Comparison of ENCODE assay signal across 10 cellular contexts in the genomic region with DNA sequence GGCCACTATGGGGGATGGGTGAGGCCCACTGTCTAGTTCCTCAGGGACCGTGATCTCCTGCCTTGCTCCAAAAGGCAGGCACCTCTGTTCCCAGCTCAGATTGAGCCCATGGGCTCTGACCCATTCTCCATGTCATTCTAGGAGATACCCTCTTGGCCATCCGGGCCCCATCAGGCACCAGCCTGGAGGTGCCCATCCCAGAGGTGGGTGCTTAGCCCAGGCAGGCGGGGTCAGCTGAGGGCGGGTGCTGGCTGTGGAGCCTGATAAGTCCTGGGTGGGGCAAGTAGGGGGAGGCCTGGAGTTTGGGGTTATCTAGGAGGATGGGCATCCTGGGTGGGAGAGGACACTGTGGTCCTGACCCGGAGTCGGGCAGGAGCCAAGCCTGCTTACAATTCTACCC. TPM values are rescaled to one million over a fixed set of nuclear protein-coding genes. Genes with fewer than 3 reads are reported as not detected.
DNase-seq lines count a peak whose midpoint lies in the region; ATAC-seq and TF ChIP-seq lines count a peak whose summit lies in the region.
"Had no signal": no experiment of that assay in that cellular context is flagged by ENCODE, and none has a peak within 500 bp of the region (broad histone marks: within the 10 kb centered on the region; RNA-seq: fewer than 3 reads in every experiment).

No MANE protein-coding gene starts in this region.

- peaks cover 23 to 35% of the 10 kb centered on the region in 2 experiments for H3K4me1 Mint-ChIP-seq in H9
- H3K4me1 Mint-ChIP-seq in activated CD4-positive, alpha-beta memory T cell treated with anti-CD3 and anti-CD28 coated beads for 36 hours (ENCODE audit: low read depth) = peaks cover 39% of the 10 kb centered on the region
- H3K4me1 Mint-ChIP-seq in naive thymus-derived CD4-positive, alpha-beta T cell = peaks cover 22 to 55% (median 46%) of the 10 kb centered on the region in 7 donors

- H3K23ac ChIP-seq in H9 (ENCODE audit: insufficient read length, low read depth, low read length) = no peak overlapping the region

- TF ChIP-seq CTCF in H9 (conservative IDR thresholded peaks at IDR 0.05) = no peak
- no peak for TF ChIP-seq CTCF in heart right ventricle (IDR thresholded peaks at IDR 0.05)

- H3K4me3 ChIP-seq in naive thymus-derived CD4-positive, alpha-beta T cell (ENCODE audit: low read length) = no peak overlapping the region
- H3K4me3 ChIP-seq in heart right ventricle = no peak overlapping the region

- no peaks in the 10 kb centered on the region; a peak in 1 of 5 replicates for H3K9me3 Mint-ChIP-seq in H9
- H3K9me3 Mint-ChIP-seq in activated CD4-positive, alpha-beta memory T cell treated with anti-CD3 and anti-CD28 coated beads for 36 hours = no peaks in the 10 kb centered on the region
- no peaks in the 10 kb centered on the region for H3K9me3 Mint-ChIP-seq in naive thymus-derived CD4-positive, alpha-beta T cell

- no peak overlapping the region for H3K9ac ChIP-seq in H9 (ENCODE audit: extremely low read depth, insufficient read length, low read length)

- no peak overlapping the region for H2BK5ac ChIP-seq in H9 (ENCODE audit: insufficient read length, low read length)

- H3K27me3 ChIP-seq in H9 (ENCODE audit: insufficient read depth, low read length) = no peaks in the 10 kb centered on the region; the same call in 1 of the 2 replicates
- H3K27me3 ChIP-seq in naive thymus-derived CD4-positive, alpha-beta T cell (ENCODE audit: control insufficient read depth in 2 of 2, insufficient read depth in 2 of 2, low read length in 2 of 2) = no peaks in the 10 kb centered on the region
- no peaks in the 10 kb centered on the region for H3K27me3 ChIP-seq in heart right ventricle

- no peaks in the 10 kb centered on the region for H3K4me1 ChIP-seq in H9 (ENCODE audit: insufficient read depth, low read length)
- H3K4me1 ChIP-seq in naive thymus-derived CD4-positive, alpha-beta T cell (ENCODE audit: control insufficient read depth in 2 of 2, insufficient read depth in 2 of 2, low read length in 2 of 2) = peaks cover 22 to 26% of the 10 kb centered on the region in 2 donors
- peaks cover 18 to 69% (median 40%) of the 10 kb centered on the region in 9 donors for H3K4me1 ChIP-seq in heart right ventricle

- H3T11ph ChIP-seq in H9 (ENCODE audit: low read length) = no peak overlapping the region

- no CpG with 5 or more reads among the region's 6 CpGs for WGBS in H9 (ENCODE audit: extremely low coverage, insufficient read length, low lambda C conversion rate)
- 95 to 96% methylated on average over 6 of the region's 6 CpGs for WGBS in heart right ventricle, 2 donors

- H3K56ac ChIP-seq in H9 (ENCODE audit: insufficient read length, low read depth, low read length) = no peak overlapping the region

- H2BK120ac ChIP-seq in H9 (ENCODE audit: low read depth, low read length, poor library complexity, severe bottlenecking) = no peak overlapping the region

- no peak overlapping the region for H2BK12ac ChIP-seq in H9 (ENCODE audit: insufficient read length, low read depth, low read length)

- peaks cover 13% of the 10 kb centered on the region for H3K79me1 ChIP-seq in H9 (ENCODE audit: insufficient read depth, low read depth, low read length, poor library complexity, severe bottlenecking)

- POLR2A ChIA-PET in activated CD4-positive, alpha-beta memory T cell treated with anti-CD3 and anti-CD28 coated beads for 36 hours (lab: Charles Lee) = interaction anchor here (0.7 kb wide), 1 partner anchor 90 kb away, joined by 3 read pairs; no protein-coding TSS in a partner anchor
- POLR2A ChIA-PET in naive thymus-derived CD4-positive, alpha-beta T cell (lab: Charles Lee) = interaction anchor here (1.2 kb wide), 2 partner anchors 10 to 32 kb away, joined by 3 to 4 read pairs; a partner anchor contains a TSS

- H3K18ac ChIP-seq in H9 (ENCODE audit: insufficient read length, low read depth, low read length) = no peak overlapping the region

- H4K20me1 ChIP-seq in H9 (ENCODE audit: control insufficient read depth, insufficient read depth, insufficient read length) = no peaks in the 10 kb centered on the region

- H2BK15ac ChIP-seq in H9 (ENCODE audit: low read depth, low read length) = no peak overlapping the region

- ATAC-seq in naive thymus-derived CD4-positive, alpha-beta T cell = no peak
- ATAC-seq in HG02885 (IDR thresholded peaks at IDR 0.05; ENCODE audit: poor library complexity, unreplicated experiment) (no peak), heart right ventricle (no peak), HG02798 (IDR thresholded peaks at IDR 0.05; ENCODE audit: poor library complexity, unreplicated experiment) (no peak)

- H3K27ac Mint-ChIP-seq in H9 = no peak overlapping the region
- peak overlapping the region; percentile 47 for H3K27ac Mint-ChIP-seq in activated CD4-positive, alpha-beta memory T cell treated with anti-CD3 and anti-CD28 coated beads for 36 hours
- H3K27ac Mint-ChIP-seq in naive thymus-derived CD4-positive, alpha-beta T cell = peak overlapping the region in 7 of 9 donors; percentile 8 to 93 (median 62)

- peaks cover 7 to 55% (median 23%) of the 10 kb centered on the region in 3 experiments for H3K36me3 ChIP-seq in naive thymus-derived CD4-positive, alpha-beta T cell (ENCODE audit: control insufficient read depth in 2 of 3, insufficient read depth in 3 of 3, low read length in 3 of 3)
- peaks cover 3 to 63% (median 44%) of the 10 kb centered on the region in 9 donors for H3K36me3 ChIP-seq in heart right ventricle

- H3K14ac ChIP-seq in H9 (ENCODE audit: insufficient read depth, low read length) = no peak overlapping the region

- peaks cover 40 to 59% (median 54%) of the 10 kb centered on the region in 3 experiments for H3K36me3 Mint-ChIP-seq in H9 (ENCODE audit: insufficient read depth in 1 of 3, low read depth in 3 of 3)
- peaks cover 24% of the 10 kb centered on the region for H3K36me3 Mint-ChIP-seq in activated CD4-positive, alpha-beta memory T cell treated with anti-CD3 and anti-CD28 coated beads for 36 hours
- peaks cover 5 to 24% (median 10%) of the 10 kb centered on the region in 5 donors for H3K36me3 Mint-ChIP-seq in naive thymus-derived CD4-positive, alpha-beta T cell

- H3K9me3 ChIP-seq in H9 (ENCODE audit: control insufficient read depth, low read depth, low read length) = no peaks in the 10 kb centered on the region
- H3K9me3 ChIP-seq in naive thymus-derived CD4-positive, alpha-beta T cell (ENCODE audit: control insufficient read depth in 2 of 3, low read length in 3 of 3) = no peaks in the 10 kb centered on the region
- no peaks in the 10 kb centered on the region for H3K9me3 ChIP-seq in heart right ventricle

- H3K4ac ChIP-seq in H9 (ENCODE audit: low read depth, low read length) = no peak overlapping the region

- H4K5ac ChIP-seq in H9 (ENCODE audit: insufficient read length, low read depth, low read length) = no peak overlapping the region

- peaks cover 8% of the 10 kb centered on the region for H3K23me2 ChIP-seq in H9 (ENCODE audit: insufficient read length, low read depth, low read length, poor library complexity, severe bottlenecking)

- H3K27ac ChIP-seq in H9 (ENCODE audit: insufficient read length, low read depth, low read length) = no peak overlapping the region
- H3K27ac ChIP-seq in naive thymus-derived CD4-positive, alpha-beta T cell (ENCODE audit: low read depth, low read length) = peak overlapping the region; percentile 94
- no peak overlapping the region for H3K27ac ChIP-seq in heart right ventricle

- no peak overlapping the region for H4K91ac ChIP-seq in H9 (ENCODE audit: insufficient read length, low read depth, low read length)

- H4K8ac ChIP-seq in H9 (replicated peaks; ENCODE audit: insufficient read length, low read depth, low read length) = no peak overlapping the region

- H3K79me2 ChIP-seq in H9 (ENCODE audit: insufficient read depth, low read length) = peaks cover 13% of the 10 kb centered on the region; the same call in 1 of the 2 replicates

- no peak overlapping the region for H2AK5ac ChIP-seq in H9 (ENCODE audit: insufficient read length, low read length)

- H2BK20ac ChIP-seq in H9 (ENCODE audit: low read depth, low read length, poor library complexity, severe bottlenecking) = no peak overlapping the region

- intact Hi-C loops in activated CD4-positive, alpha-beta memory T cell treated with anti-CD3 and anti-CD28 coated beads for 36 hours (cut with micrococcal nuclease) = no loop called here
- intact Hi-C loops in naive thymus-derived CD4-positive, alpha-beta T cell (cut with micrococcal nuclease) = no loop called here
- intact Hi-C loops in heart right ventricle (cut with DNase I) = loop anchor here in 3 of 10 donors (5.0 kb wide), 2 partner anchors 33 to 53 kb away; a partner anchor contains a TSS

- H3K27me3 Mint-ChIP-seq in H9 (ENCODE audit: low read depth) = 0 out of 2 replicates have a peak, but pooled peaks cover 2% of the 10 kb centered on the region
- no peaks in the 10 kb centered on the region for H3K27me3 Mint-ChIP-seq in activated CD4-positive, alpha-beta memory T cell treated with anti-CD3 and anti-CD28 coated beads for 36 hours
- H3K27me3 Mint-ChIP-seq in naive thymus-derived CD4-positive, alpha-beta T cell = no peaks in the 10 kb centered on the region

- peak overlapping the region; percentile 86 to 93; a peak in 4 of 5 replicates for H3K4me3 Mint-ChIP-seq in H9
- H3K4me3 Mint-ChIP-seq in activated CD4-positive, alpha-beta memory T cell treated with anti-CD3 and anti-CD28 coated beads for 36 hours = peak overlapping the region; percentile 91
- H3K4me3 Mint-ChIP-seq in naive thymus-derived CD4-positive, alpha-beta T cell = peak overlapping the region in 9 of 10 donors; percentile 83 to 93 (median 92)

- CTCF ChIA-PET in activated CD4-positive, alpha-beta memory T cell treated with anti-CD3 and anti-CD28 coated beads for 36 hours (lab: Charles Lee) = interaction anchor here (2.0 kb wide), 1 partner anchor 39 kb away, joined by 7 read pairs; no protein-coding TSS in a partner anchor
- CTCF ChIA-PET in naive thymus-derived CD4-positive, alpha-beta T cell (lab: Charles Lee) = interaction anchor here (0.8 kb wide), 2 partner anchors 8 to 242 kb away, joined by 3 read pairs; no protein-coding TSS in a partner anchor

- no peak for DNase-seq in H9
- no peak for DNase-seq in activated CD4-positive, alpha-beta memory T cell treated with anti-CD3 and anti-CD28 coated beads for 36 hours
- no peak for DNase-seq in naive thymus-derived CD4-positive, alpha-beta T cell
- DNase-seq in heart right ventricle = no peak
- DNase-seq: activated CD8-positive, alpha-beta memory T cell treated with anti-CD3 and anti-CD28 coated beads, Interleukin-2, amount 50 U/mL, for 48 hours; NCI-H1105; occipital lobe had no signal

- H3K4me2 ChIP-seq in H9 (ENCODE audit: insufficient read depth, insufficient read length, low read length) = no peak overlapping the region

- no peak overlapping the region for H2AFZ ChIP-seq in H9 (ENCODE audit: low read length)

RNA-seq across cellular contexts. Expression of a gene that starts 2.3 kb away (rescaled TPM):
- total RNA-seq in H9 (2021) = 109 and 116 TPM in 2 replicates
- total RNA-seq in activated CD4-positive, alpha-beta memory T cell treated with anti-CD3 and anti-CD28 coated beads for 36 hours = 10 to 100 TPM; 91.6 to 92.3 TPM
- total RNA-seq in naive thymus-derived CD4-positive, alpha-beta T cell = 100 to 1,000 TPM in 1 of 5 experiments, 10 to 100 TPM in 4; 67.1 to 133 (median 73.0) TPM
- 10 to 100 TPM; 59.4 to 97.9 TPM for polyA plus RNA-seq in naive thymus-derived CD4-positive, alpha-beta T cell
- 10 to 100 TPM; 21.9 to 45.6 (median 28.6) TPM for total RNA-seq in heart right ventricle
- 10 to 100 TPM; 33.4 to 38.4 TPM for polyA plus RNA-seq in heart right ventricle

RNA-seq across cellular contexts. Expression of a gene that starts 4.3 kb away (rescaled TPM):
- total RNA-seq in H9 (2021) = 3.1 and 3.3 TPM in 2 replicates
- not detected for total RNA-seq in activated CD4-positive, alpha-beta memory T cell treated with anti-CD3 and anti-CD28 coated beads for 36 hours
- under 1 TPM in 2 of 5 experiments, not detected in 3; 0.58 to 0.73 TPM for total RNA-seq in naive thymus-derived CD4-positive, alpha-beta T cell
- polyA plus RNA-seq in naive thymus-derived CD4-positive, alpha-beta T cell = not detected
- 1 to 10 TPM; 1.8 to 4.8 (median 3.0) TPM for total RNA-seq in heart right ventricle
- polyA plus RNA-seq in heart right ventricle = 1 to 10 TPM; 7.7 to 8.8 TPM
- total RNA-seq: fibroblast of villous mesenchyme had no signal

RNA-seq across cellular contexts. Expression of a gene that starts 4.7 kb away (rescaled TPM):
- total RNA-seq in H9 (2021) (8.6 and 9.1 TPM in 2 replicates), heart right ventricle (1 to 10 TPM in 1 of 10 donors, under 1 TPM in 9; 0.19 to 1.1 (median 0.42) TPM)
- total RNA-seq in activated CD4-positive, alpha-beta memory T cell treated with anti-CD3 and anti-CD28 coated beads for 36 hours = 1 to 10 TPM; 5.1 to 5.9 TPM
- 1 to 10 TPM; 2.6 to 9.1 (median 7.5) TPM for total RNA-seq in naive thymus-derived CD4-positive, alpha-beta T cell
- polyA plus RNA-seq in naive thymus-derived CD4-positive, alpha-beta T cell = under 1 TPM in 1 of 2 donors, not detected in 1; 0.07 TPM
- polyA plus RNA-seq in heart right ventricle = 1 to 10 TPM; 1.3 to 1.9 TPM

RNA-seq across cellular contexts. Expression of a gene that starts 10.5 kb away (rescaled TPM):
- 42.1 and 51.2 TPM in 2 replicates for total RNA-seq in H9 (2021)
- 10 to 100 TPM; 37.3 to 38.3 TPM for total RNA-seq in activated CD4-positive, alpha-beta memory T cell treated with anti-CD3 and anti-CD28 coated beads for 36 hours
- 10 to 100 TPM in 3 of 5 experiments, 1 to 10 TPM in 2; 4.3 to 88.1 (median 11.0) TPM for total RNA-seq in naive thymus-derived CD4-positive, alpha-beta T cell
- under 1 TPM; 0.48 to 0.78 TPM for polyA plus RNA-seq in naive thymus-derived CD4-positive, alpha-beta T cell
- 10 to 100 TPM in 9 of 10 donors, 1 to 10 TPM in 1; 8.0 to 15.2 (median 12.1) TPM for total RNA-seq in heart right ventricle
- polyA plus RNA-seq in heart right ventricle = 10 to 100 TPM; 13.0 to 30.9 TPM

RNA-seq across cellular contexts. Expression of a gene that starts 23.9 kb away (rescaled TPM):
- total RNA-seq in H9 (2021) (5.6 and 5.9 TPM in 2 replicates), heart right ventricle (10 to 100 TPM; 71.8 to 92.2 (median 79.9) TPM)
- total RNA-seq in activated CD4-positive, alpha-beta memory T cell treated with anti-CD3 and anti-CD28 coated beads for 36 hours = 10 to 100 TPM; 14.8 to 20.1 TPM
- 10 to 100 TPM in 1 of 5 experiments, 1 to 10 TPM in 3, under 1 TPM in 1; 0.89 to 66.0 (median 1.8) TPM for total RNA-seq in naive thymus-derived CD4-positive, alpha-beta T cell
- polyA plus RNA-seq in naive thymus-derived CD4-positive, alpha-beta T cell = not detected
- 100 to 1,000 TPM; 115 to 132 TPM for polyA plus RNA-seq in heart right ventricle

Comparison
In these comparisons a context has a peak if more than half of its experiments do, and no peak if none do; other contexts are left out.
1. H3K27ac Mint-ChIP-seq: peak in activated CD4-positive, alpha-beta memory T cell treated with anti-CD3 and anti-CD28 coated beads for 36 hours (single experiment) and naive thymus-derived CD4-positive, alpha-beta T cell (7 of 9); none in H9 (0 of 3).
2. Peak in every context shown above with its lines, with median percentiles within 50 percentile points of each other: H3K4me3 Mint-ChIP-seq.